Comparison of ENCODE assay signal across 16 cellular contexts in genomic region chr17:49334744-49335512, GRCh38.
"Had no signal": no experiment of that assay in that cellular context is flagged by ENCODE, and none has a peak within 500 bp of the region (broad histone marks: within the 10 kb centered on the region; RNA-seq: fewer than 3 reads in every experiment).

No MANE protein-coding gene starts in this region.

- H3K27me3 ChIP-seq: brain microvascular endothelial cell, thyroid gland, uterus had no signal

- H3K4me3 ChIP-seq: lower lobe of right lung, thyroid gland, uterus had no signal

- H3K9me3 ChIP-seq: lower lobe of right lung, thyroid gland, uterus had no signal

- H3K27ac ChIP-seq: brain microvascular endothelial cell, lower lobe of right lung, thyroid gland, uterus had no signal

- DNase-seq: activated CD4-positive, alpha-beta T cell treated with anti-CD3 and anti-CD28 coated beads, Interleukin-2, amount 10 ng/mL, durations not matched to agents 24 days and 14 days; activated CD4-positive, CD25-positive, alpha-beta regulatory T cell; activated CD8-positive, alpha-beta memory T cell treated with anti-CD3 and anti-CD28 coated beads, Interleukin-2, amount 50 U/mL, for 4 hours; activated CD8-positive, alpha-beta T cell treated with anti-CD3 and anti-CD28 coated beads, Interleukin-2, amount 10 ng/mL, durations not matched to agents 7 days and 5 days; activated naive CD4-positive, alpha-beta T cell; activated naive CD8-positive, alpha-beta T cell treated with anti-CD3 and anti-CD28 coated beads, Interleukin-2, amount 10 ng/mL, durations not matched to agents 7 days and 5 days; activated T-cell treated with anti-CD3 and anti-CD28 coated beads, Interleukin-2, amount 50 U/mL, for 72 hours; brain microvascular endothelial cell; erythroblast; foreskin fibroblast; glutamatergic neuron; lower lobe of right lung; stimulated activated CD4-positive, alpha-beta T cell treated with anti-CD3 and anti-CD28 coated beads, Interleukin-12 subunit alpha, Interleukin-12 subunit beta, amount 100 ng/mL, for 4 hours; stimulated activated CD4-positive, alpha-beta T cell treated with anti-CD3 and anti-CD28 coated beads, Interleukin-2, amount 100 ng/mL, for 24 hours; uterus had no signal

- H3K36me3 ChIP-seq: brain microvascular endothelial cell, thyroid gland, uterus had no signal
